ENCODE assay signal across 9 cellular contexts in the genomic region with DNA sequence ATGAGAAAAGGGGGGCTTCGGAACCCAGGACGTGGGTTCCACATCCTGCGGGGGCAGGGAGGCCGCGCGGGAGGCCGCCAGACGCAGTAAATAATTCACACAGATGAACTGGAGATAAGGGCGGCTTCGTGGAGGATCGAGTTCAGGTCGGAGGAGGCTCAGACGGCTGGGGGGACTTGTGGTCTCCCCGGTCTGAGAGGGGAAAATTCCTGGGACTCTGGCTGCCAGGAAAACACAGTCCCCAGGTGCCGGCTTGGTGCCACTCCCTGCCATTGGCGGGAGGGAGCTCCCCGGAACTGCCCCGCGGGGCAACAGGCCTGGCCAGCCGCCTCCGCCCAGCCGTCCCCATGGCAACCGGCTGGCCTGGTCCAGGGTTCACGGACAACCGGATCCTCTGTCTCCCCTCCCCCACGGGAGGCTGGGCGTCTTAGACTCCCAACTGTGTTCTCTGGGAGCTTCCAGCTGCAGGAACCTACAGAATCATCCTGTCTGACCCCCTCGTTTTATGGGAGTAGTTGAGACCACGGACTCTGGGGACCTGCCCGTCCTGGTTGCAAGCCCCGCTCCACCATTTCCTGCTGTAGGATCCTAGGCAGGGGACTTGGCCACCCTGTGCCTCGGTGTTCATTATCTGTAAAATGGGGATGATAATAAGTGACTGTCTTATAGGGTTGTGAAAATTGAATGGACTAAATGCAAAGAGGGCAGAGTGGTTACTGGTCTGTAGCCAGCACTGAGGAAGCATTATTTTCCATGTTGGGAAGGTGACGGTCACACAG. TPM values are rescaled to one million over a fixed set of nuclear protein-coding genes. Genes with fewer than 3 reads are reported as not detected.
DNase-seq lines count a peak whose midpoint lies in the region; ATAC-seq, FAIRE-seq and TF ChIP-seq lines count a peak whose summit lies in the region.
"Had no signal": no experiment of that assay in that cellular context is flagged by ENCODE, and none has a peak within 500 bp of the region (broad histone marks: within the 10 kb centered on the region; RNA-seq: fewer than 3 reads in every experiment).

No MANE protein-coding gene starts in this region.

- H3K4me1 ChIP-seq in astrocyte (ENCODE audit: insufficient read depth, low read length) (peaks cover 17% of the 10 kb centered on the region), stomach (peaks cover 15 to 53% (median 27%) of the 10 kb centered on the region in 4 donors)

- H3K27ac ChIP-seq in astrocyte (ENCODE audit: low read depth, low read length) (no peak overlapping the region), stomach (peak overlapping the region in 2 of 5 donors; percentile 2 to 10)

- peak overlapping the region; percentile 37 for H2AFZ ChIP-seq in astrocyte (ENCODE audit: low read depth, low read length)

- no peak for TF ChIP-seq POLR2A in stomach (IDR thresholded peaks at IDR 0.05)

- TF ChIP-seq EP300 in stomach (IDR thresholded peaks at IDR 0.05): no peak

- H3K27me3 ChIP-seq in astrocyte (ENCODE audit: insufficient read depth, low read length) (no peaks in the 10 kb centered on the region), stomach (peaks cover 0 to 67% (median 14%) of the 10 kb centered on the region in 3 donors)

- peaks cover 2% of the 10 kb centered on the region for H3K9me3 Mint-ChIP-seq in astrocyte (ENCODE audit: unreplicated experiment)
- no peaks in the 10 kb centered on the region for H3K9me3 Mint-ChIP-seq in activated CD8-positive, alpha-beta T cell treated with anti-CD3 and anti-CD28 coated beads, Interleukin-2, amount 10 ng/mL, durations not matched to agents 7 days and 5 days (ENCODE audit: insufficient read depth)

- FAIRE-seq in astrocyte (lab: Jason Lieb, UNC): no peak
- FAIRE-seq: A204.1 had no signal

- H3K4me3 Mint-ChIP-seq in astrocyte (ENCODE audit: unreplicated experiment): no peak overlapping the region
- no peak overlapping the region for H3K4me3 Mint-ChIP-seq in activated CD8-positive, alpha-beta T cell treated with anti-CD3 and anti-CD28 coated beads, Interleukin-2, amount 10 ng/mL, durations not matched to agents 7 days and 5 days

- 8 to 27% (median 13%) methylated on average over 23 to 33 of the region's 33 CpGs for WGBS in stomach, 5 donors

- ATAC-seq in activated CD8-positive, alpha-beta T cell treated with anti-CD3 and anti-CD28 coated beads, Interleukin-2, amount 10 ng/mL, durations not matched to agents 7 days and 5 days: no peak
- no peak for ATAC-seq in GM19452 (IDR thresholded peaks at IDR 0.05; ENCODE audit: unreplicated experiment)

- no peaks in the 10 kb centered on the region for H3K9me3 ChIP-seq in astrocyte (ENCODE audit: insufficient read depth, low read depth, low read length)
- H3K9me3 ChIP-seq in stomach: no peaks in the 10 kb centered on the region

- H3K36me3 ChIP-seq in astrocyte (ENCODE audit: insufficient read depth, low read length) (no peaks in the 10 kb centered on the region), stomach (no peaks in the 10 kb centered on the region)

- CTCF ChIA-PET in activated CD8-positive, alpha-beta T cell treated with anti-CD3 and anti-CD28 coated beads, Interleukin-2, amount 10 ng/mL, durations not matched to agents 7 days and 5 days (lab: Charles Lee): no interaction called here

- no peaks in the 10 kb centered on the region for H3K79me2 ChIP-seq in astrocyte (ENCODE audit: insufficient read depth, low read length)

- H3K27ac Mint-ChIP-seq in astrocyte (ENCODE audit: unreplicated experiment): no peak overlapping the region
- no peak overlapping the region for H3K27ac Mint-ChIP-seq in activated CD8-positive, alpha-beta T cell treated with anti-CD3 and anti-CD28 coated beads, Interleukin-2, amount 10 ng/mL, durations not matched to agents 7 days and 5 days

- peaks cover 1% of the 10 kb centered on the region for H3K36me3 Mint-ChIP-seq in astrocyte (ENCODE audit: low read depth, unreplicated experiment)
- no peaks in the 10 kb centered on the region for H3K36me3 Mint-ChIP-seq in activated CD8-positive, alpha-beta T cell treated with anti-CD3 and anti-CD28 coated beads, Interleukin-2, amount 10 ng/mL, durations not matched to agents 7 days and 5 days (ENCODE audit: low read depth)

- H3K4me3 ChIP-seq in astrocyte (ENCODE audit: insufficient read depth, low read depth, low read length) (no peak overlapping the region), stomach (peak overlapping the region in 1 of 4 donors; percentile 28)

- peak; percentile 47 for DNase-seq in DMS 273 (lab: John Stamatoyannopoulos, UW; ENCODE audit: unreplicated experiment)
- DNase-seq in DMS 273 treated with DMSO at 0.1 percent for 48 hours (lab: John Stamatoyannopoulos, UW): no peak
- no peak for DNase-seq in astrocyte (ENCODE audit: low read depth)
- peak; percentile 10 for DNase-seq in iris pigment epithelial cell (ENCODE audit: low read depth)
- peak; percentile 67 for DNase-seq in stomach
- DNase-seq in activated CD8-positive, alpha-beta T cell treated with anti-CD3 and anti-CD28 coated beads, Interleukin-2, amount 10 ng/mL, durations not matched to agents 7 days and 5 days: no peak
- no peak for DNase-seq in SKM-1 (lab: John Stamatoyannopoulos, UW; ENCODE audit: unreplicated experiment)

- no peak overlapping the region for H3K9ac ChIP-seq in astrocyte (ENCODE audit: low read length)

- H3K4me2 ChIP-seq in astrocyte (ENCODE audit: low read length): peak overlapping the region; percentile 49

- TF ChIP-seq CTCF in astrocyte (IDR thresholded peaks at IDR 0.05; ENCODE audit: insufficient read depth, low read depth, low read length): no peak
- no peak for TF ChIP-seq CTCF in stomach (IDR thresholded peaks at IDR 0.05)

- intact Hi-C loops in stomach (cut with DNase I; ENCODE audit: low total_unique reads): no loop called here

- POLR2A ChIA-PET in activated CD8-positive, alpha-beta T cell treated with anti-CD3 and anti-CD28 coated beads, Interleukin-2, amount 10 ng/mL, durations not matched to agents 7 days and 5 days (lab: Charles Lee): no interaction called here

- H3K4me1 Mint-ChIP-seq in astrocyte (ENCODE audit: low read depth, unreplicated experiment): peaks cover 22% of the 10 kb centered on the region
- H3K4me1 Mint-ChIP-seq in activated CD8-positive, alpha-beta T cell treated with anti-CD3 and anti-CD28 coated beads, Interleukin-2, amount 10 ng/mL, durations not matched to agents 7 days and 5 days (ENCODE audit: low read depth): peaks cover 7% of the 10 kb centered on the region

- peaks cover 12% of the 10 kb centered on the region for H4K20me1 ChIP-seq in astrocyte (ENCODE audit: insufficient read depth, low read length)

- H3K27me3 Mint-ChIP-seq in astrocyte (ENCODE audit: low read depth, unreplicated experiment): peaks cover 16% of the 10 kb centered on the region
- peaks cover 59% of the 10 kb centered on the region for H3K27me3 Mint-ChIP-seq in activated CD8-positive, alpha-beta T cell treated with anti-CD3 and anti-CD28 coated beads, Interleukin-2, amount 10 ng/mL, durations not matched to agents 7 days and 5 days (ENCODE audit: low read depth)

RNA-seq across cellular contexts. Expression of a gene that starts 9.6 kb away (rescaled TPM):
- total RNA-seq in astrocyte (17.5 and 18.9 TPM in 2 replicates), stomach (100 to 1,000 TPM in 1 of 5 donors, 10 to 100 TPM in 3, 1 to 10 TPM in 1; 8.2 to 195 (median 13.0) TPM)
- 10 to 100 TPM; 11.0 to 20.2 (median 11.3) TPM for polyA plus RNA-seq in stomach
- total RNA-seq in activated CD8-positive, alpha-beta T cell treated with anti-CD3 and anti-CD28 coated beads, Interleukin-2, amount 10 ng/mL, durations not matched to agents 7 days and 5 days: under 1 TPM; 0.29 to 0.44 TPM

RNA-seq across cellular contexts. Expression of a gene that starts 31.5 kb away (rescaled TPM):
- 30.1 and 32.5 TPM in 2 replicates for total RNA-seq in astrocyte
- total RNA-seq in stomach: 10 to 100 TPM in 4 of 5 donors, 1 to 10 TPM in 1; 4.0 to 53.1 (median 16.7) TPM
- 1 to 10 TPM; 3.7 to 9.8 (median 8.2) TPM for polyA plus RNA-seq in stomach
- 10 to 100 TPM; 17.2 to 18.6 TPM for total RNA-seq in activated CD8-positive, alpha-beta T cell treated with anti-CD3 and anti-CD28 coated beads, Interleukin-2, amount 10 ng/mL, durations not matched to agents 7 days and 5 days

Comparison
In these comparisons a context has a peak if more than half of its experiments do, and no peak if none do; other contexts are left out.
1. DNase-seq: peak in DMS 273 (single experiment), iris pigment epithelial cell (single experiment) and stomach (single experiment); none in DMS 273 treated with DMSO at 0.1 percent for 48 hours (single experiment), astrocyte (single experiment), activated CD8-positive, alpha-beta T cell treated with anti-CD3 and anti-CD28 coated beads, Interleukin-2, amount 10 ng/mL, durations not matched to agents 7 days and 5 days (single experiment) and SKM-1 (single experiment).
2. RNA of a gene that starts 9.6 kb away (total RNA-seq): 17.5 to 18.9 TPM in astrocyte and 8.2 to 195 TPM in stomach; 0.29 to 0.44 TPM in activated CD8-positive, alpha-beta T cell treated with anti-CD3 and anti-CD28 coated beads, Interleukin-2, amount 10 ng/mL, durations not matched to agents 7 days and 5 days; every median in the first group is over 4 times any median in the second.